Comparison of ENCODE assay signal across 17 cellular contexts in the genomic region with DNA sequence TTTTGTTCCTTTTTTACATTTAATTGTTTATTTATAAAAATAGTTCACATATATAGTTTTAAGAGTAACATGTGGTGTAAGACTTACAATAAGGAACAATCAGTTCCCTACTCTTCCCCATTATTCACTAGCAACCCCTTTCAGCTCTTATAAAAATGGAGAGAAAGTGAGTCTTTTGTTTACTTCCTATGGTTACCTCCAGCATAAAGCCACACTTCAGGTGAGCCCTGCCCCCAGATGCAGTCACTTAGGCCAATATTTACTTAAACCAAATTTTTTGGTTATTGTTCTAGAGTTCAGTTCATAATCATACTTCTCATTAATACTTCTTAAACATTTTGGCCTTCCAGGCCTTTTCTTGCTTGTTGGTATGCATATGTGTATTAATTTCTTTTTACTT. TPM values are rescaled to one million over a fixed set of nuclear protein-coding genes. Genes with fewer than 3 reads are reported as not detected.
DNase-seq lines count a peak whose midpoint lies in the region; ATAC-seq and TF ChIP-seq lines count a peak whose summit lies in the region.
"Had no signal": no experiment of that assay in that cellular context is flagged by ENCODE, and none has a peak within 500 bp of the region (broad histone marks: within the 10 kb centered on the region; RNA-seq: fewer than 3 reads in every experiment).

No MANE protein-coding gene starts in this region.

- TF ChIP-seq CTCF in Panc1 (IDR thresholded peaks at IDR 0.05) (no peak), brain microvascular endothelial cell (IDR thresholded peaks at IDR 0.05; ENCODE audit: low read depth, low read length, missing control alignments) (no peak)

- H3K27ac Mint-ChIP-seq in activated naive CD8-positive, alpha-beta T cell treated with anti-CD3 and anti-CD28 coated beads, Interleukin-2, amount 50 U/mL, for 24 hours: peak overlapping the region; percentile 62
- H3K27ac Mint-ChIP-seq in activated naive CD8-positive, alpha-beta T cell treated with anti-CD3 and anti-CD28 coated beads for 36 hours: no peak overlapping the region

- H3K27ac ChIP-seq in Panc1 (ENCODE audit: low read length) (no peak overlapping the region), subcutaneous abdominal adipose tissue (ENCODE audit: low read depth, low read length) (peak overlapping the region; percentile 39), brain microvascular endothelial cell (no peak overlapping the region)
- H3K27ac ChIP-seq: parathyroid adenoma, WERI-Rb-1 had no signal

- no peak for DNase-seq in activated naive CD8-positive, alpha-beta T cell treated with anti-CD3 and anti-CD28 coated beads, Interleukin-2, amount 50 U/mL, for 24 hours
- no peak for DNase-seq in activated naive CD8-positive, alpha-beta T cell treated with anti-CD3 and anti-CD28 coated beads for 36 hours
- DNase-seq in Panc1 (ENCODE audit: low read depth, low spot score): no peak
- no peak for DNase-seq in brain microvascular endothelial cell
- DNase-seq in nucleus accumbens (lab: John Stamatoyannopoulos, UW): no peak
- DNase-seq: amygdala; GF-D8; head of caudate nucleus; NCI-H1105; SIG-M5; stimulated activated CD8-positive, alpha-beta memory T cell treated with anti-CD3 and anti-CD28 coated beads, Interleukin-4, amount 100 ng/mL, for 48 hours; uterus; WERI-Rb-1 had no signal

- POLR2A ChIA-PET in Panc1 (lab: Charles Lee): no interaction called here

- BruUV-seq in Panc1 (replicated peaks; lab: Mats Ljungman, UMichigan): TSS peak; percentile 7

- no peak overlapping the region for H3K4me3 Mint-ChIP-seq in activated naive CD8-positive, alpha-beta T cell treated with anti-CD3 and anti-CD28 coated beads, Interleukin-2, amount 50 U/mL, for 24 hours
- no peak overlapping the region for H3K4me3 Mint-ChIP-seq in activated naive CD8-positive, alpha-beta T cell treated with anti-CD3 and anti-CD28 coated beads for 36 hours

- in situ Hi-C loops in Panc1 (cut with HindIII; ENCODE audit: low pct_unique_long_range_greater_than_20kb, low sequenced_read_pairs) (no loop called here), brain microvascular endothelial cell (cut with HindIII; ENCODE audit: low pct_ligation_motif_present, low sequenced_read_pairs) (no loop called here)

- no peaks in the 10 kb centered on the region for H3K36me3 ChIP-seq in Panc1 (ENCODE audit: control insufficient read depth, insufficient read depth, low read length)
- H3K36me3 ChIP-seq in iPS-15b (ENCODE audit: control insufficient read depth, insufficient read depth, low read length): no peaks in the 10 kb centered on the region
- H3K36me3 ChIP-seq in subcutaneous abdominal adipose tissue (ENCODE audit: control insufficient read depth in 5 of 5, insufficient read depth in 5 of 5, low read length in 5 of 5): no peaks in the 10 kb centered on the region
- no peaks in the 10 kb centered on the region for H3K36me3 ChIP-seq in brain microvascular endothelial cell (replicated peaks)
- H3K36me3 ChIP-seq: uterus, WERI-Rb-1 had no signal

- H3K9me3 ChIP-seq in Panc1 (ENCODE audit: control insufficient read depth, insufficient read depth, low read depth, low read length) (no peaks in the 10 kb centered on the region), iPS-15b (ENCODE audit: control insufficient read depth, insufficient read depth, low read length) (no peaks in the 10 kb centered on the region), subcutaneous abdominal adipose tissue (ENCODE audit: control insufficient read depth in 5 of 5, low read length in 5 of 5) (no peaks in the 10 kb centered on the region)
- H3K9me3 ChIP-seq: uterus had no signal

- no peaks in the 10 kb centered on the region for H3K27me3 Mint-ChIP-seq in activated naive CD8-positive, alpha-beta T cell treated with anti-CD3 and anti-CD28 coated beads, Interleukin-2, amount 50 U/mL, for 24 hours
- no peaks in the 10 kb centered on the region for H3K27me3 Mint-ChIP-seq in activated naive CD8-positive, alpha-beta T cell treated with anti-CD3 and anti-CD28 coated beads for 36 hours

- H3K9ac ChIP-seq in iPS-15b (ENCODE audit: low read depth, low read length): peak overlapping the region; percentile 30
- no peak overlapping the region for H3K9ac ChIP-seq in subcutaneous abdominal adipose tissue (ENCODE audit: low read length in 5 of 5)
- H3K9ac ChIP-seq: parathyroid adenoma had no signal

- CTCF ChIA-PET in Panc1 (lab: Charles Lee): interaction anchor here (1.6 kb wide), 1 partner anchor 37 kb away, joined by 4 read pairs; no protein-coding TSS in a partner anchor

- H3K4me3 ChIP-seq in Panc1 (ENCODE audit: low read depth in 2 of 2, low read length in 2 of 2) (no peak overlapping the region), iPS-15b (ENCODE audit: low read depth, low read length) (no peak overlapping the region), subcutaneous abdominal adipose tissue (ENCODE audit: low read depth in 1 of 5, low read length in 5 of 5) (no peak overlapping the region), brain microvascular endothelial cell (ENCODE audit: low read depth, low read length) (no peak overlapping the region)
- H3K4me3 ChIP-seq: uterus had no signal

- H3K4me1 Mint-ChIP-seq in activated naive CD8-positive, alpha-beta T cell treated with anti-CD3 and anti-CD28 coated beads, Interleukin-2, amount 50 U/mL, for 24 hours: peaks cover 34% of the 10 kb centered on the region
- peaks cover 30% of the 10 kb centered on the region for H3K4me1 Mint-ChIP-seq in activated naive CD8-positive, alpha-beta T cell treated with anti-CD3 and anti-CD28 coated beads for 36 hours

- H3K36me3 Mint-ChIP-seq in activated naive CD8-positive, alpha-beta T cell treated with anti-CD3 and anti-CD28 coated beads, Interleukin-2, amount 50 U/mL, for 24 hours (ENCODE audit: low read depth): peaks cover 10% of the 10 kb centered on the region
- H3K36me3 Mint-ChIP-seq in activated naive CD8-positive, alpha-beta T cell treated with anti-CD3 and anti-CD28 coated beads for 36 hours: peaks cover 7% of the 10 kb centered on the region

- H3K27me3 ChIP-seq in Panc1 (ENCODE audit: control insufficient read depth, insufficient read depth, low read length): no peaks in the 10 kb centered on the region
- H3K27me3 ChIP-seq in iPS-15b (ENCODE audit: control insufficient read depth, insufficient read depth, low read length): no peaks in the 10 kb centered on the region
- no peaks in the 10 kb centered on the region for H3K27me3 ChIP-seq in subcutaneous abdominal adipose tissue (ENCODE audit: control insufficient read depth in 5 of 5, insufficient read depth in 4 of 5, low read length in 5 of 5)
- H3K27me3 ChIP-seq in brain microvascular endothelial cell (replicated peaks): no peaks in the 10 kb centered on the region
- H3K27me3 ChIP-seq: uterus had no signal

- ATAC-seq in activated naive CD8-positive, alpha-beta T cell treated with anti-CD3 and anti-CD28 coated beads, Interleukin-2, amount 50 U/mL, for 24 hours: no peak
- no peak for ATAC-seq in Panc1
- ATAC-seq in GM18502 (IDR thresholded peaks at IDR 0.05; ENCODE audit: poor library complexity, unreplicated experiment): no peak

- no peaks in the 10 kb centered on the region for H3K9me3 Mint-ChIP-seq in activated naive CD8-positive, alpha-beta T cell treated with anti-CD3 and anti-CD28 coated beads, Interleukin-2, amount 50 U/mL, for 24 hours
- no peaks in the 10 kb centered on the region for H3K9me3 Mint-ChIP-seq in activated naive CD8-positive, alpha-beta T cell treated with anti-CD3 and anti-CD28 coated beads for 36 hours

- intact Hi-C loops in Panc1 (cut with micrococcal nuclease; ENCODE audit: unreplicated experiment): loop anchor here (5.0 to 10.0 kb wide), 2 partner anchors 33 to 106 kb away; partner anchors contain the start of gene UBE2R2

- H3K4me1 ChIP-seq in Panc1 (ENCODE audit: control insufficient read depth, insufficient read depth, low read length): peaks cover 32% of the 10 kb centered on the region; the same call in 1 of the 2 replicates
- H3K4me1 ChIP-seq in iPS-15b (ENCODE audit: control insufficient read depth, insufficient read depth, low read length): peaks cover 10% of the 10 kb centered on the region
- peaks cover 3 to 19% (median 12%) of the 10 kb centered on the region in 5 donors for H3K4me1 ChIP-seq in subcutaneous abdominal adipose tissue (ENCODE audit: control insufficient read depth in 5 of 5, insufficient read depth in 5 of 5, low read length in 5 of 5)

RNA-seq across cellular contexts. Expression of gene UBE2R2, which starts 33.7 kb away (rescaled TPM):
- total RNA-seq in activated naive CD8-positive, alpha-beta T cell treated with anti-CD3 and anti-CD28 coated beads for 36 hours: 10 to 100 TPM; 34.5 to 36.2 TPM
- total RNA-seq in Panc1 (2021; ENCODE audit: unreplicated experiment): 67.2 TPM
- 47.2 TPM for polyA plus RNA-seq in Panc1 (2012; ENCODE audit: insufficient read length)

RNA-seq across cellular contexts. Expression of gene PRSS3, which starts 55.3 kb away (rescaled TPM):
- not detected for total RNA-seq in activated naive CD8-positive, alpha-beta T cell treated with anti-CD3 and anti-CD28 coated beads for 36 hours
- total RNA-seq in Panc1 (2021; ENCODE audit: unreplicated experiment): 1.0 TPM
- 1.8 TPM for polyA plus RNA-seq in Panc1 (2012; ENCODE audit: insufficient read length)
- total RNA-seq: uterus had no signal
